In the genomic region with DNA sequence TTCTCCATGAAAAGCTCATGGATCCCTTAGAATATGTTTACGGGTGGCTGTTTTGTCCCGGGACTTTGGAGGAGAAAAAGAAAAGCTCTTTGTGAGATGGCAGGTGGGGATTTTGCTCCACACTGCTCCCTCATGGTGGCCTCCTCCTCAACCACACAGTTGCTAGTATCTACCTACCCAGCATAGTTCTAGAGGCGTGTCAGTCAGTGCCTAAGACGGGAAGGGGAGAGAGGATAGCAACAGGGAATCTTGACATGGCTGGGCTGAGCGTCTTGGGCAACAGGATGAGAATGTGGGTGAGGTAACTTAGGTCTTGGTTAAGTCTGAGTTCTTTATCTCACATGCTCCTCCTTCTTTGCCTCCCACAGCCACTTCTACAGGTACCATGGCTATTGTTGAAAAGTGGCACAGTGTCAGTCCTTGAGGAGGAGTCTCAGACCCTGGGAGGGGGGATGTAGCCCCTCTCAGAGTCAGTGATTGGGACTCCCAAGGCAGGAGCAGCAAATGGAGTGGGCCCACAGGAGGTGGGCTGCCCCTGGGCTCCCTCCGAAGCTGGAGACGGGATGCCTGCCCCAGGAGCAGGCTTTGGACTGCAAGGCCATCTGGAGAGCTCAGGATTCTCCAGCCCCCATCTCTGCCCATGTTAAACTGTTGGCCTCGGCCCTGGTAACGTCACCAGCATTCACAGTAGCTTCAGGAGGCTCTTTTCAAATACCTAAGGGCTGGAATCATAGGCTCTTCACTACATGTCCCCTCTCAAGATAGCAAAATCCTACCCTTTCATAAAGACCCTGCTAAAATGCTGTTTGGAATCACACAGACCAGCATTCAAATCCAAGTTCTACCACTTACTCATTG, we compare ENCODE assay signal across 1 cellular context.
TF ChIP-seq lines count a peak whose summit lies in the region.

No MANE protein-coding gene starts in this region.

TF ChIP-seq in HCT116, 20 proteins besides CTCF, POLR2A, EP300 and RAD21:
- no peak for TF ChIP-seq ZNF274 (IDR thresholded peaks at IDR 0.05; ENCODE audit: low read depth, low read length)
- TF ChIP-seq, protein P1, sequence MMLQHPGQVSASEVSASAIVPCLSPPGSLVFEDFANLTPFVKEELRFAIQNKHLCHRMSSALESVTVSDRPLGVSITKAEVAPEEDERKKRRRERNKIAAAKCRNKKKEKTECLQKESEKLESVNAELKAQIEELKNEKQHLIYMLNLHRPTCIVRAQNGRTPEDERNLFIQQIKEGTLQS (IDR thresholded peaks at IDR 0.05): no peak
- no peak for TF ChIP-seq JUND (IDR thresholded peaks at IDR 0.05)
- no peak for TF ChIP-seq FOSL1 (IDR thresholded peaks at IDR 0.05; ENCODE audit: low read depth)
- TF ChIP-seq, protein P2, sequence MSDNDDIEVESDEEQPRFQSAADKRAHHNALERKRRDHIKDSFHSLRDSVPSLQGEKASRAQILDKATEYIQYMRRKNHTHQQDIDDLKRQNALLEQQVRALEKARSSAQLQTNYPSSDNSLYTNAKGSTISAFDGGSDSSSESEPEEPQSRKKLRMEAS (IDR thresholded peaks at IDR 0.05): no peak
- TF ChIP-seq SP1 (IDR thresholded peaks at IDR 0.05; ENCODE audit: low read depth): no peak
- TF ChIP-seq CBX3 (IDR thresholded peaks at IDR 0.05; ENCODE audit: low read depth): no peak
- TF ChIP-seq, protein P3, sequence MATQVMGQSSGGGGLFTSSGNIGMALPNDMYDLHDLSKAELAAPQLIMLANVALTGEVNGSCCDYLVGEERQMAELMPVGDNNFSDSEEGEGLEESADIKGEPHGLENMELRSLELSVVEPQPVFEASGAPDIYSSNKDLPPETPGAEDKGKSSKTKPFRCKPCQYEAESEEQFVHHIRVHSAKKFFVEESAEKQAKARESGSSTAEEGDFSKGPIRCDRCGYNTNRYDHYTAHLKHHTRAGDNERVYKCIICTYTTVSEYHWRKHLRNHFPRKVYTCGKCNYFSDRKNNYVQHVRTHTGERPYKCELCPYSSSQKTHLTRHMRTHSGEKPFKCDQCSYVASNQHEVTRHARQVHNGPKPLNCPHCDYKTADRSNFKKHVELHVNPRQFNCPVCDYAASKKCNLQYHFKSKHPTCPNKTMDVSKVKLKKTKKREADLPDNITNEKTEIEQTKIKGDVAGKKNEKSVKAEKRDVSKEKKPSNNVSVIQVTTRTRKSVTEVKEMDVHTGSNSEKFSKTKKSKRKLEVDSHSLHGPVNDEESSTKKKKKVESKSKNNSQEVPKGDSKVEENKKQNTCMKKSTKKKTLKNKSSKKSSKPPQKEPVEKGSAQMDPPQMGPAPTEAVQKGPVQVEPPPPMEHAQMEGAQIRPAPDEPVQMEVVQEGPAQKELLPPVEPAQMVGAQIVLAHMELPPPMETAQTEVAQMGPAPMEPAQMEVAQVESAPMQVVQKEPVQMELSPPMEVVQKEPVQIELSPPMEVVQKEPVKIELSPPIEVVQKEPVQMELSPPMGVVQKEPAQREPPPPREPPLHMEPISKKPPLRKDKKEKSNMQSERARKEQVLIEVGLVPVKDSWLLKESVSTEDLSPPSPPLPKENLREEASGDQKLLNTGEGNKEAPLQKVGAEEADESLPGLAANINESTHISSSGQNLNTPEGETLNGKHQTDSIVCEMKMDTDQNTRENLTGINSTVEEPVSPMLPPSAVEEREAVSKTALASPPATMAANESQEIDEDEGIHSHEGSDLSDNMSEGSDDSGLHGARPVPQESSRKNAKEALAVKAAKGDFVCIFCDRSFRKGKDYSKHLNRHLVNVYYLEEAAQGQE (IDR thresholded peaks at IDR 0.05; ENCODE audit: low read depth): no peak
- no peak for TF ChIP-seq SIN3A (IDR thresholded peaks at IDR 0.05; ENCODE audit: low read depth)
- TF ChIP-seq ELF1 (IDR thresholded peaks at IDR 0.05; ENCODE audit: borderline replicate concordance, low read depth): no peak
- no peak for TF ChIP-seq POLR2AphosphoS5 (IDR thresholded peaks at IDR 0.05; ENCODE audit: low read depth, low read length)
- no peak for TF ChIP-seq YY1 (IDR thresholded peaks at IDR 0.05; ENCODE audit: extremely low read depth, insufficient replicate concordance, low read depth, low read length)
- TF ChIP-seq ZFX (IDR thresholded peaks at IDR 0.05): no peak
- no peak for TF ChIP-seq TCF7L2 (IDR thresholded peaks at IDR 0.05; ENCODE audit: borderline replicate concordance, extremely low read depth, insufficient read depth, insufficient read length)
- TF ChIP-seq EZH2 (IDR thresholded peaks at IDR 0.05): no peak
